Comparison of ENCODE assay signal across 1 cellular context in genomic region chr14:54425537-54426274, GRCh38.
TF ChIP-seq lines count a peak whose summit lies in the region.

No MANE protein-coding gene starts in this region.

TF ChIP-seq in HepG2, 621 proteins besides CTCF, POLR2A, EP300 and RAD21:
- TF ChIP-seq SIX4 (CRISPR knock-in tag; IDR thresholded peaks at IDR 0.05) (no peak), AKAP8 (CRISPR knock-in tag; IDR thresholded peaks at IDR 0.05) (no peak), ATRX (CRISPR knock-in tag; IDR thresholded peaks at IDR 0.05; ENCODE audit: borderline replicate concordance) (no peak), HOXD1 (CRISPR knock-in tag; IDR thresholded peaks at IDR 0.05) (no peak), PBX2 (CRISPR knock-in tag; IDR thresholded peaks at IDR 0.05) (0 out of 2 replicates have a peak, but pooled peaks have one; percentile 16), ZNF383 (CRISPR knock-in tag; IDR thresholded peaks at IDR 0.05; ENCODE audit: borderline replicate concordance) (no peak), ZSCAN12 (CRISPR knock-in tag; IDR thresholded peaks at IDR 0.05) (no peak), ZC3H13 (CRISPR knock-in tag; IDR thresholded peaks at IDR 0.05) (no peak), ZNF891 (CRISPR knock-in tag; IDR thresholded peaks at IDR 0.05) (no peak), FOXJ3 (CRISPR knock-in tag; IDR thresholded peaks at IDR 0.05; ENCODE audit: borderline replicate concordance) (no peak), DMAP1 (CRISPR knock-in tag; IDR thresholded peaks at IDR 0.05) (no peak), PRDM4 (CRISPR knock-in tag; IDR thresholded peaks at IDR 0.05; ENCODE audit: borderline replicate concordance) (no peak), EZH2 (conservative IDR thresholded peaks at IDR 0.05; ENCODE audit: low read depth, low read length) (no peak), SETDB1 (CRISPR knock-in tag; IDR thresholded peaks at IDR 0.05; ENCODE audit: borderline replicate concordance) (no peak), NRL (CRISPR knock-in tag; IDR thresholded peaks at IDR 0.05; ENCODE audit: borderline replicate concordance) (no peak), POLR2AphosphoS2 (IDR thresholded peaks at IDR 0.05; ENCODE audit: low read depth, low read length) (peak; percentile 54; the same call in 1 of the 2 replicates), MTF1 (CRISPR knock-in tag; IDR thresholded peaks at IDR 0.05) (no peak)
